ENCODE assay signal across 12 cellular contexts in genomic region chr6:7591770-7592169, GRCh38. TPM values are rescaled to one million over a fixed set of nuclear protein-coding genes. Genes with fewer than 3 reads are reported as not detected.
DNase-seq lines count a peak whose midpoint lies in the region; ATAC-seq and TF ChIP-seq lines count a peak whose summit lies in the region.
"Had no signal": no experiment of that assay in that cellular context is flagged by ENCODE, and none has a peak within 500 bp of the region (broad histone marks: within the 10 kb centered on the region; RNA-seq: fewer than 3 reads in every experiment).

No MANE protein-coding gene starts in this region.

- H3K4me3 ChIP-seq in heart left ventricle (peak overlapping the region in 8 of 12 donors; percentile 75 to 99 (median 88)), right atrium auricular region (no peak overlapping the region), foreskin fibroblast (ENCODE audit: low read depth in 1 of 2, low read length in 2 of 2) (peak overlapping the region; percentile 73 to 80), dorsolateral prefrontal cortex (peak overlapping the region in 21 of 59 donors; percentile 15 to 99 (median 95))

- H3K27ac ChIP-seq in heart left ventricle (peak overlapping the region in 7 of 12 donors; percentile 2 to 89 (median 82)), right atrium auricular region (peak overlapping the region in 1 of 2 donors; percentile 82), dorsolateral prefrontal cortex (no peak overlapping the region)

- no peaks in the 10 kb centered on the region for H3K27me3 Mint-ChIP-seq in T-cell

- no peak for ATAC-seq in heart left ventricle
- ATAC-seq in T-cell (replicated peaks in 1 of 4): no peak
- no peak for ATAC-seq in stimulated activated effector memory CD8-positive, alpha-beta T cell treated with anti-CD3 and anti-CD28 coated beads, Interleukin-12 subunit alpha, Interleukin-12 subunit beta, amount 100 ng/mL, for 72 hours
- ATAC-seq in HG03439 (IDR thresholded peaks at IDR 0.05; ENCODE audit: unreplicated experiment): no peak

- TF ChIP-seq POLR2A in heart left ventricle (IDR thresholded peaks at IDR 0.05): no peak

- H3K27me3 ChIP-seq in heart left ventricle: no peaks in the 10 kb centered on the region
- H3K27me3 ChIP-seq in right atrium auricular region: no peaks in the 10 kb centered on the region
- no peaks in the 10 kb centered on the region for H3K27me3 ChIP-seq in dorsolateral prefrontal cortex

- peaks cover 46 to 50% (median 47%) of the 10 kb centered on the region in 3 donors for H3K4me1 Mint-ChIP-seq in T-cell
- H3K4me1 Mint-ChIP-seq in stimulated activated effector memory CD8-positive, alpha-beta T cell treated with anti-CD3 and anti-CD28 coated beads, Interleukin-12 subunit alpha, Interleukin-12 subunit beta, amount 100 ng/mL, for 72 hours: peaks cover 43% of the 10 kb centered on the region

- CTCF ChIA-PET in T-cell (lab: Charles Lee): no interaction called here

- POLR2A ChIA-PET in T-cell (lab: Charles Lee): no interaction called here

- H3K9me3 ChIP-seq in heart left ventricle (no peaks in the 10 kb centered on the region), right atrium auricular region (no peaks in the 10 kb centered on the region)

- H3K27ac Mint-ChIP-seq in T-cell: peak overlapping the region; percentile 3 to 5
- peak overlapping the region; percentile 24 for H3K27ac Mint-ChIP-seq in stimulated activated effector memory CD8-positive, alpha-beta T cell treated with anti-CD3 and anti-CD28 coated beads, Interleukin-12 subunit alpha, Interleukin-12 subunit beta, amount 100 ng/mL, for 72 hours

- 89 to 97% (median 93%) methylated on average over 5 of the region's 5 CpGs for WGBS in heart left ventricle, 4 donors

- TF ChIP-seq CTCF in heart left ventricle (IDR thresholded peaks at IDR 0.05) (no peak), right atrium auricular region (IDR thresholded peaks at IDR 0.05) (no peak), foreskin fibroblast (IDR thresholded peaks at IDR 0.05; ENCODE audit: low read depth, low read length) (no peak), dorsolateral prefrontal cortex (IDR thresholded peaks at IDR 0.05 in 54 of 56, conservative IDR thresholded peaks at IDR 0.05 in 2 of 56; ENCODE audit: low read depth in 1 of 56, partially characterized antibody in 56 of 56) (no peak)

- peaks cover 3 to 55% (median 32%) of the 10 kb centered on the region in 12 donors for H3K4me1 ChIP-seq in heart left ventricle
- H3K4me1 ChIP-seq in right atrium auricular region: peaks cover 0 to 13% of the 10 kb centered on the region in 2 donors

- no peaks in the 10 kb centered on the region for H3K9me3 Mint-ChIP-seq in T-cell
- no peaks in the 10 kb centered on the region for H3K9me3 Mint-ChIP-seq in stimulated activated effector memory CD8-positive, alpha-beta T cell treated with anti-CD3 and anti-CD28 coated beads, Interleukin-12 subunit alpha, Interleukin-12 subunit beta, amount 100 ng/mL, for 72 hours

- peak overlapping the region; percentile 37 to 100 (median 98) for H3K4me3 Mint-ChIP-seq in T-cell
- peak overlapping the region; percentile 99 for H3K4me3 Mint-ChIP-seq in stimulated activated effector memory CD8-positive, alpha-beta T cell treated with anti-CD3 and anti-CD28 coated beads, Interleukin-12 subunit alpha, Interleukin-12 subunit beta, amount 100 ng/mL, for 72 hours

- intact Hi-C loops in heart left ventricle (cut with DNase I) (loop anchor here in 1 of 10 donors (5.0 kb wide), 1 partner anchor 49 kb away; the partner anchor contains the start of gene DSP), dorsolateral prefrontal cortex (cut with DNase I) (loop anchor here (2.0 kb wide), 1 partner anchor 279 kb away; the partner anchor contains the start of gene SSR1 (in 2 of the 2))

- H3K36me3 ChIP-seq in heart left ventricle (peaks cover 0 to 38% (median 27%) of the 10 kb centered on the region in 9 donors), right atrium auricular region (peaks cover 24% of the 10 kb centered on the region)

- DNase-seq in heart left ventricle (no peak), right atrium auricular region (ENCODE audit: low spot score) (no peak), T-cell (no peak), foreskin fibroblast (no peak), dorsolateral prefrontal cortex (no peak), SIG-M5 treated with dmso at 0.1 percent for 504 hours (lab: John Stamatoyannopoulos, UW; ENCODE audit: unreplicated experiment) (no peak)
- DNase-seq in stimulated activated effector memory CD8-positive, alpha-beta T cell treated with anti-CD3 and anti-CD28 coated beads, Interleukin-12 subunit alpha, Interleukin-12 subunit beta, amount 100 ng/mL, for 72 hours (ENCODE audit: low spot score in 2 of 2): no peak
- DNase-seq: effector memory CD4-positive, alpha-beta T cell; NCI-H446 treated with DMSO at 0.1 percent for 48 hours; retina; SW 1271 had no signal

- peaks cover 18% of the 10 kb centered on the region for H3K36me3 Mint-ChIP-seq in T-cell
- H3K36me3 Mint-ChIP-seq in stimulated activated effector memory CD8-positive, alpha-beta T cell treated with anti-CD3 and anti-CD28 coated beads, Interleukin-12 subunit alpha, Interleukin-12 subunit beta, amount 100 ng/mL, for 72 hours: peaks cover 40% of the 10 kb centered on the region

RNA-seq across cellular contexts. Expression of gene SNRNP48, which starts 1.8 kb away (rescaled TPM):
- total RNA-seq in heart left ventricle: 10 to 100 TPM in 7 of 9 donors, 1 to 10 TPM in 2; 8.2 to 25.8 (median 13.3) TPM
- 10 to 100 TPM in 1 of 2 donors, 1 to 10 TPM in 1; 9.0 to 20.4 TPM for polyA plus RNA-seq in heart left ventricle
- total RNA-seq in right atrium auricular region: 1 to 10 TPM; 9.3 to 9.6 TPM
- total RNA-seq in T-cell: 10 to 100 TPM; 13.6 to 20.0 (median 17.7) TPM
- total RNA-seq in dorsolateral prefrontal cortex: 10 to 100 TPM in 102 of 120 experiments, 1 to 10 TPM in 18; 7.9 to 25.1 (median 12.6) TPM

RNA-seq across cellular contexts. Expression of gene DSP, which starts 50.3 kb away (rescaled TPM):
- total RNA-seq in heart left ventricle (100 to 1,000 TPM; 238 to 373 (median 337) TPM), right atrium auricular region (100 to 1,000 TPM; 121 to 229 TPM), T-cell (1 to 10 TPM in 1 of 5 donors, under 1 TPM in 3, not detected in 1; 0.12 to 1.0 (median 0.80) TPM), dorsolateral prefrontal cortex (10 to 100 TPM in 16 of 120 experiments, 1 to 10 TPM in 104; 1.2 to 31.8 (median 2.9) TPM)
- 100 to 1,000 TPM in 1 of 2 donors, 10 to 100 TPM in 1; 81.9 to 130 TPM for polyA plus RNA-seq in heart left ventricle

Comparison
In these comparisons a context has a peak if more than half of its experiments do, and no peak if none do; other contexts are left out.
1. H3K4me3 ChIP-seq: peak in heart left ventricle (8 of 12) and foreskin fibroblast (2 of 2); none in right atrium auricular region (0 of 2).
2. H3K27ac ChIP-seq: peak in heart left ventricle (7 of 12); none in dorsolateral prefrontal cortex (0 of 59).